ENCODE assay signal across 8 cellular contexts in the genomic region with DNA sequence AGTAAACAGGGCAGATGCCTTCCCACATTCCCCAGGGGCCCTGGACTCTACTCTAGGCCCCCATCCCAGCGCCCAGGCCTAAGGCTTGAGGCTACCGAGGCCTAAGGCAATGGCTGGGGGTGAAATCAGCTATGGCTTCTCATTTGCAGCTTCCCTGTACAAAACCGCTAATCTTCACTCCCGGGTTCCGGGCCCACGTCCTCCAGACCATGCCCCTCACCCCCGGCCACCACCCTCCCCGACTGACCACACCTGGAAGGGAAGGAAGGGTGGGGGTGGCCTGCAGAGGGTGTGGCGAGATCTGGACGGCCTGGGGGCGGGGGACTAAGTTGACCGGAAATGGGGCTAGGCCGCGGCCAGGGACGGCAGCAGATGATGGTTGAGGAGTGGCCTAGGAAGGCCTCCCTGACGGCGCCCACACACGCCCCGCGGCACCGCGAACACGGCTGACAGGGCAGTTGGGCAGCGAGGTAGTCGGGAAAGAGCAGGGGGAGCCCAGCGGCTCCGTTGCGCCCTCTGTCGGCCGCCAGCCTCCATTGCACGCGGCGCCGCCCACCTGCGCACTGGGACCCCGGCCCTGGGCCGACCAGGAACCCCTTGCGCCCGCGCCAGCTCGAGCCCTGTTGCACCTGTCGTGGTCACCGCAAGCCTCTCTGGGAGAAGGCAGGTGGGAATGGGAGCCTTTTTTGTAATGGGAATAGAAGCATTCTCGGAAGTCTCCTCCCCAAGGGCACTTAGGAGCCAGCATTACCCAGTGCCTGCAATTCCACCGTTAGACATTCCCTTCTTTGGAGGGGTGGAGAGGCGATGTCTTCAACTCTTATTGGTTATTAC.
DNase-seq lines count a peak whose midpoint lies in the region; ATAC-seq, FAIRE-seq and TF ChIP-seq lines count a peak whose summit lies in the region.

No MANE protein-coding gene starts in this region.

- no peaks in the 10 kb centered on the region for H3K27me3 ChIP-seq in HAP-1 (ENCODE audit: low read depth)
- H3K27me3 ChIP-seq in small intestine (ENCODE audit: control insufficient read depth in 2 of 2, insufficient read depth in 2 of 2, low read length in 2 of 2) = no peaks in the 10 kb centered on the region

- H3K27ac ChIP-seq in VCaP (peak overlapping the region; percentile 48; the same call in 1 of the 2 replicates), small intestine (ENCODE audit: low read depth in 1 of 2, low read length in 1 of 2) (peak overlapping the region; percentile 87)

- peak; percentile 96 for TF ChIP-seq CTCF in VCaP (conservative IDR thresholded peaks at IDR 0.05)

- H3K4me1 ChIP-seq in HAP-1 (peaks cover 45% of the 10 kb centered on the region), small intestine (ENCODE audit: control insufficient read depth in 2 of 2, insufficient read depth in 1 of 2, low read depth in 1 of 2, low read length in 1 of 2) (peaks cover 3 to 11% of the 10 kb centered on the region in 2 donors)

- H3K9me3 ChIP-seq in HAP-1 (no peaks in the 10 kb centered on the region), small intestine (ENCODE audit: control insufficient read depth, low read depth) (no peaks in the 10 kb centered on the region)

- H3K4me3 ChIP-seq in HAP-1 = peak overlapping the region; percentile 18
- H3K4me3 ChIP-seq in small intestine (ENCODE audit: low read depth in 1 of 2, low read length in 2 of 2) = peak overlapping the region; percentile 10 to 47

- no peak for FAIRE-seq in small intestine (lab: Jason Lieb, UNC)

- in situ Hi-C loops in HAP-1 (cut with MboI; ENCODE audit: low sequenced_read_pairs) (no loop called here), T47D (cut with HindIII; ENCODE audit: low pct_unique_long_range_greater_than_20kb, low sequenced_read_pairs) (no loop called here)

- no peak for ATAC-seq in HG03469 (IDR thresholded peaks at IDR 0.05; ENCODE audit: unreplicated experiment)

- H3K36me3 ChIP-seq in HAP-1 (replicated peaks) (no peaks in the 10 kb centered on the region; the same call in 1 of the 2 replicates), small intestine (ENCODE audit: control insufficient read depth in 2 of 2, insufficient read depth in 2 of 2, low read length in 2 of 2) (no peaks in the 10 kb centered on the region)

- DNase-seq in EL (peak; percentile 80), HAP-1 (ENCODE audit: low spot score in 2 of 2) (peak; percentile 45 to 77), NCI-H146 (lab: John Stamatoyannopoulos, UW) (peak; percentile 86), T47D (ENCODE audit: low read depth in 1 of 2, low spot score in 1 of 2) (peak; percentile 63 to 66), iPS-NIHi7 (ENCODE audit: extremely low spot score) (peak; percentile 92), small intestine (peak; percentile 76)

- 9 to 10% (median 9%) methylated on average over 33 to 46 of the region's 46 CpGs for WGBS in small intestine, 3 donors
